Comparison of ENCODE assay signal across 21 cellular contexts in genomic region chr7:49780953-49781352, GRCh38. TPM values are rescaled to one million over a fixed set of nuclear protein-coding genes. Genes with fewer than 3 reads are reported as not detected.
DNase-seq lines count a peak whose midpoint lies in the region; ATAC-seq, FAIRE-seq and TF ChIP-seq lines count a peak whose summit lies in the region.
"Had no signal": no experiment of that assay in that cellular context is flagged by ENCODE, and none has a peak within 500 bp of the region (broad histone marks: within the 10 kb centered on the region; RNA-seq: fewer than 3 reads in every experiment).

No MANE protein-coding gene starts in this region.

- TF ChIP-seq RAD21 in GM12878 (IDR thresholded peaks at IDR 0.05; ENCODE audit: insufficient read depth, low read depth, low read length): no peak

- DNase-seq in GM12878 (ENCODE audit: low read depth, low spot score) (no peak), osteoblast (ENCODE audit: insufficient read length, low spot score, missing footprints) (no peak), EL (no peak)
- no peak for DNase-seq in naive thymus-derived CD8-positive, alpha-beta T cell
- DNase-seq: ACHN; Calu3; CD4-positive, CD25-positive, alpha-beta regulatory T cell; DMS 273 treated with DMSO at 0.1 percent for 48 hours; GOT3; H9; KG1 had no signal

- no peak for TF ChIP-seq POLR2A in GM12878 (IDR thresholded peaks at IDR 0.05; ENCODE audit: low read depth, low read length)

- H4K20me1 ChIP-seq in GM12878 (ENCODE audit: control insufficient read depth, insufficient read depth): no peaks in the 10 kb centered on the region
- no peaks in the 10 kb centered on the region for H4K20me1 ChIP-seq in osteoblast (ENCODE audit: insufficient read depth, low read length)

- H3K4me1 Mint-ChIP-seq in naive thymus-derived CD8-positive, alpha-beta T cell: peaks cover 0 to 2% (median 0%) of the 10 kb centered on the region in 4 donors
- H3K4me1 Mint-ChIP-seq: CD4-positive, CD25-positive, alpha-beta regulatory T cell had no signal

- H3K4me2 ChIP-seq in GM12878 (ENCODE audit: control insufficient read depth, insufficient read depth): no peak overlapping the region
- H3K4me2 ChIP-seq in osteoblast (ENCODE audit: insufficient read depth, low read length): no peak overlapping the region
- H3K4me2 ChIP-seq: BLaER1 treated with 17β-estradiol and CSF1 and Interleukin-3, amounts not matched to agents 10 nM and 100 nM had no signal

- RAD21 ChIA-PET in GM12878 (lab: Charles Lee; ENCODE audit: unreplicated experiment): no interaction called here

- intact Hi-C loops in GM12878 (cut with micrococcal nuclease; ENCODE audit: unreplicated experiment): no loop called here

- H3K4me3 ChIP-seq in GM12878 (no peak overlapping the region), osteoblast (ENCODE audit: insufficient read depth, low read length) (no peak overlapping the region)
- H3K4me3 ChIP-seq: BLaER1 treated with 17β-estradiol and CSF1 and Interleukin-3, amounts not matched to agents 10 nM and 100 nM had no signal

- no peak for TF ChIP-seq EP300 in GM12878 (IDR thresholded peaks at IDR 0.05; ENCODE audit: borderline replicate concordance in 1 of 2, control insufficient read depth in 1 of 2, low read depth in 2 of 2, low read length in 2 of 2)

- H3K9me3 ChIP-seq in GM12878 (replicated peaks; ENCODE audit: control insufficient read depth, insufficient read depth, low read length): no peaks in the 10 kb centered on the region
- no peaks in the 10 kb centered on the region for H3K9me3 ChIP-seq in osteoblast (ENCODE audit: low read depth, low read length)

- H3K27ac Mint-ChIP-seq in naive thymus-derived CD8-positive, alpha-beta T cell: no peak overlapping the region
- H3K27ac Mint-ChIP-seq: CD4-positive, CD25-positive, alpha-beta regulatory T cell; H9; IgD-negative memory B cell had no signal

- H3K27me3 ChIP-seq in GM12878 (replicated peaks in 1 of 2; ENCODE audit: control insufficient read depth in 2 of 2, insufficient read depth in 2 of 2, low read length in 1 of 2) (peaks cover 7 to 15% of the 10 kb centered on the region in 2 experiments), osteoblast (ENCODE audit: insufficient read depth, low read length) (peaks cover 4% of the 10 kb centered on the region)

- in situ Hi-C loops in GM12878 (cut with MboI): loop anchor here (25.0 kb wide), 1 partner anchor 294 kb away; no protein-coding TSS in a partner anchor

- peaks cover 0 to 6% (median 0%) of the 10 kb centered on the region in 9 donors for H3K9me3 Mint-ChIP-seq in naive thymus-derived CD8-positive, alpha-beta T cell
- H3K9me3 Mint-ChIP-seq: IgD-negative memory B cell had no signal

- no peaks in the 10 kb centered on the region for H3K36me3 Mint-ChIP-seq in naive thymus-derived CD8-positive, alpha-beta T cell
- H3K36me3 Mint-ChIP-seq: CD4-positive, CD25-positive, alpha-beta regulatory T cell; IgD-negative memory B cell had no signal

- no peak overlapping the region for H3K9ac ChIP-seq in GM12878 (ENCODE audit: control insufficient read depth, insufficient read depth, low read length)
- H3K9ac ChIP-seq: BLaER1 treated with 17β-estradiol and CSF1 and Interleukin-3, amounts not matched to agents 10 nM and 100 nM had no signal

- POLR2A ChIA-PET in GM12878 (lab: Charles Lee): no interaction called here
- POLR2A ChIA-PET in naive thymus-derived CD8-positive, alpha-beta T cell (lab: Charles Lee): no interaction called here

- peak; percentile 50 for ATAC-seq in GM18867 (IDR thresholded peaks at IDR 0.05; ENCODE audit: unreplicated experiment)
- ATAC-seq in HG02852 (IDR thresholded peaks at IDR 0.05; ENCODE audit: unreplicated experiment): peak; percentile 63
- peak; percentile 46 for ATAC-seq in HG03432 (IDR thresholded peaks at IDR 0.05; ENCODE audit: unreplicated experiment)
- ATAC-seq in GM12878: no peak
- ATAC-seq in naive thymus-derived CD8-positive, alpha-beta T cell: no peak

- H2AFZ ChIP-seq in GM12878 (ENCODE audit: control insufficient read depth, low read depth, low read length): no peak overlapping the region
- no peak overlapping the region for H2AFZ ChIP-seq in osteoblast (ENCODE audit: low read length)

- TF ChIP-seq CTCF in GM12878 (IDR thresholded peaks at IDR 0.05 in 2 of 3, conservative IDR thresholded peaks at IDR 0.05 in 1 of 3; ENCODE audit: control insufficient read depth in 2 of 3, extremely low read depth in 1 of 3, insufficient read depth in 1 of 3, low read depth in 3 of 3, low read length in 3 of 3) (no peak), osteoblast (IDR thresholded peaks at IDR 0.05; ENCODE audit: extremely low read depth, low read depth, low read length) (no peak)

- CTCF ChIA-PET in GM12878 (lab: Yijun Ruan, JAX): interaction anchor here (1.0 to 1.2 kb wide), 2 partner anchors 8 to 1482 kb away, joined by 3 read pairs; no protein-coding TSS in a partner anchor

- no peaks in the 10 kb centered on the region for H3K79me2 ChIP-seq in GM12878 (ENCODE audit: control insufficient read depth, insufficient read depth, low read length)
- H3K79me2 ChIP-seq in osteoblast (ENCODE audit: insufficient read depth, low read length): no peaks in the 10 kb centered on the region

- BruUV-seq in GM12878 (replicated peaks; lab: Mats Ljungman, UMichigan): no TSS peak

- H3K4me1 ChIP-seq in GM12878 (ENCODE audit: control insufficient read depth, insufficient read depth, low read length) (peaks cover 4% of the 10 kb centered on the region; the same call in 1 of the 2 replicates), osteoblast (ENCODE audit: insufficient read depth, low read length) (no peaks in the 10 kb centered on the region)

- H3K27me3 Mint-ChIP-seq in naive thymus-derived CD8-positive, alpha-beta T cell: peaks cover 16 to 57% (median 30%) of the 10 kb centered on the region in 5 donors

- H3K4me3 Mint-ChIP-seq in naive thymus-derived CD8-positive, alpha-beta T cell: no peak overlapping the region
- H3K4me3 Mint-ChIP-seq: CD4-positive, CD25-positive, alpha-beta regulatory T cell; H9; IgD-negative memory B cell had no signal

- H3K27ac ChIP-seq in GM12878 (ENCODE audit: control insufficient read depth, insufficient read depth): no peak overlapping the region
- H3K27ac ChIP-seq in osteoblast (ENCODE audit: low read depth, low read length): no peak overlapping the region
- H3K27ac ChIP-seq: BLaER1 treated with 17β-estradiol and CSF1 and Interleukin-3, amounts not matched to agents 10 nM and 100 nM had no signal

- no peaks in the 10 kb centered on the region for H3K36me3 ChIP-seq in GM12878 (ENCODE audit: control insufficient read depth in 2 of 2, insufficient read depth in 2 of 2, low read length in 1 of 2)
- no peaks in the 10 kb centered on the region for H3K36me3 ChIP-seq in osteoblast (ENCODE audit: insufficient read depth, low read length)
- H3K36me3 ChIP-seq: BLaER1 treated with 17β-estradiol and CSF1 and Interleukin-3, amounts not matched to agents 10 nM and 100 nM had no signal

- FAIRE-seq in GM12878 (lab: Jason Lieb, UNC): no peak
- FAIRE-seq: G401.6, GM12892 had no signal

- SMC1A ChIA-PET in GM12878 (lab: Charles Lee; ENCODE audit: uncharacterized antibody, unreplicated experiment): no interaction called here

- WGBS in GM12878 (ENCODE audit: insufficient coverage, insufficient replicate concordance, low lambda C conversion rate, missing lambda C conversion rate): 0% methylated on average over 1 of the region's 1 CpG

TF ChIP-seq in GM12878, 131 proteins besides CTCF, POLR2A, EP300 and RAD21 (continues in another document):
- 0 out of 2 replicates have a peak, but pooled peaks have one; percentile 22 for TF ChIP-seq ATF2 (IDR thresholded peaks at IDR 0.05; ENCODE audit: low read length)

RNA-seq across cellular contexts. Expression of gene VWC2, which starts 7.5 kb away (rescaled TPM):
- total RNA-seq in GM12878 (2013; cell fraction: nucleolus; rRNA removed): not detected in 2 replicates
- total RNA-seq in GM12878 (2014; rRNA removed): 0.06 TPM in 1 of 2 replicates, not detected in the other
- not detected in 2 replicates for total RNA-seq in GM12878 (2014; rRNA removed; fragmentation: Illumina TruSeq; extraction: Trizol)
- total RNA-seq in GM12878 (2021): not detected in 2 replicates
- not detected for polyA plus RNA-seq in GM12878 (2011; ENCODE audit: low read depth)
- under 0.01 and 0.01 TPM in 2 replicates for polyA plus RNA-seq in GM12878 (2011; rRNA removed)
- under 0.01 TPM in 2 replicates for polyA plus RNA-seq in GM12878 (2011; cell fraction: cytosol; rRNA removed)
- polyA plus RNA-seq in GM12878 (2011; cell fraction: nucleus; rRNA removed): 0.01 TPM in 1 of 2 replicates, not detected in the other
- polyA plus RNA-seq in GM12878 (2012): 0.01 TPM in 1 of 2 replicates, not detected in the other
- polyA plus RNA-seq in GM12878 (2014; fragmentation: Illumina TruSeq; extraction: Trizol): not detected in 2 replicates
- not detected for polyA plus RNA-seq in GM12878 (2014; fragmentation: Nextera tagmentation; extraction: Ambion mirVana)
- 0.03 TPM in 1 of 2 replicates, not detected in the other for polyA plus RNA-seq in GM12878 (2014; rRNA removed)
- polyA plus RNA-seq in GM12878 (2016; fragmentation: Nextera tagmentation; extraction: Ambion mirVana): not detected
- polyA minus RNA-seq in GM12878 (2011; rRNA and poly(A)+ RNA removed): not detected in 2 replicates
- not detected in 2 replicates for polyA minus RNA-seq in GM12878 (2011; cell fraction: cytosol; rRNA and poly(A)+ RNA removed)
- polyA minus RNA-seq in GM12878 (2011; cell fraction: nucleus; rRNA and poly(A)+ RNA removed): not detected in 2 replicates
- not detected in 2 replicates for total RNA-seq in osteoblast
- total RNA-seq in naive thymus-derived CD8-positive, alpha-beta T cell: not detected
- under 1 TPM in 1 of 3 donors, not detected in 2; 0.01 TPM for polyA plus RNA-seq in naive thymus-derived CD8-positive, alpha-beta T cell
- total RNA-seq: A172; Calu3; CD4-positive, CD25-positive, alpha-beta regulatory T cell; HT1080; LHCN-M2 had no signal
- polyA plus RNA-seq: CD4-positive, CD25-positive, alpha-beta regulatory T cell; IgD-negative memory B cell had no signal

Comparison
In these comparisons a context has a peak if more than half of its experiments do, and no peak if none do; other contexts are left out.
1. ATAC-seq: peak in GM18867 (single experiment), HG02852 (single experiment) and HG03432 (single experiment); none in GM12878 (single experiment) and naive thymus-derived CD8-positive, alpha-beta T cell (0 of 2).